9 cellular contexts compared by ENCODE assay signal in the genomic region with DNA sequence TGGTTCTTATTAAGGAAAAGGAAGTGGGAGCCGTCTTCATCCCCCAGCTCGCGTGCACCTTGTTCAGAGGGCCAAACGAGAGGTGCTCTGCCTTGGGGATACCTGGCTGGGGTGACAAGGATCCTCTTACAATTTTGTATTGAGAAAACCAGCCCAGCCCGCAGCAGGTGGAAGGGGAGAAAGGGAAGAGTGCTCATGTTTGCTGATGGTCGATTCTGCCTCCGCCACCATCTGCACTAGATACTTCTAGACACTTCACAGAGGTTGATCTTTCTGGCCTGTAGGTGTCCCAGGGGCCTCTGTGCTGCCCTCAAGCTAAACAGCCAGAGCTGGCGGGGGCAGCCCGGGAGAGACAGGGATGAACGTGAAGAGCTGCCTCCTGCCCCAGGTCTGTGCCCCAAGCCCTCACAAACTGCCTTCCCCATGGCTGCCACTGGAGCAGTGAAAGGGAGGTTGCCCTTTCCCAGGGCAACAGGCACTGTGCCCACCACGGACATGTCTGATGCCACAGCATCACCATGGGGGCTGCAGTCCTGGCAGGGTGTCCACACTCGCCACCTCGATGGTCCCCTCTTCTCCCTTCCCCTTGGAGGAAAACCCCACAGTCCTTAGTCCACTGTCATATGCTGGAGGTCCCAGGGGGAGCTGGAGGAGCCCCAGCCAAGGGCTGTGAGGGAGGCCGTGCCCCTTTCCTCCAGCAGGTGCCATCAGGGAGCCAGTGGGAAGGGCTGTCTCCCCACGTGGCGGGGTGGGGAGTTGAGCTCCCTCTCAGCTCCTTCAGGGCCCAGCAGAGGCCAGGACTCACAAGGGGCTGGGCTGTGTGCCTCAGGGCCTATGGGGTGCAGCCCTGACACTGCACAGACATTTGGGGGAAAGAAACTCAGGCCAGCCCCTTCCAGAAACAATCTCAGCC. TPM values are rescaled to one million over a fixed set of nuclear protein-coding genes. Genes with fewer than 3 reads are reported as not detected.
A peak's percentile ranks its signal among the peaks of the same experiment; 100 is the strongest.
DNase-seq lines count a peak whose midpoint lies in the region; ATAC-seq, FAIRE-seq and TF ChIP-seq lines count a peak whose summit lies in the region.
"Had no signal": no experiment of that assay in that cellular context is flagged by ENCODE, and none has a peak within 500 bp of the region (broad histone marks: within the 10 kb centered on the region; RNA-seq: fewer than 3 reads in every experiment).

No MANE protein-coding gene starts in this region.

- intact Hi-C loops in sigmoid colon (cut with DNase I), result loop anchor here (5.0 kb wide), 1 partner anchor 191 kb away; no protein-coding TSS in a partner anchor

- no peaks in the 10 kb centered on the region for H3K27me3 Mint-ChIP-seq in T-helper 17 cell

- H3K9me3 ChIP-seq in T-helper 17 cell (ENCODE audit: control insufficient read depth, low read length, poor library complexity, severe bottlenecking) (no peaks in the 10 kb centered on the region), keratinocyte (ENCODE audit: control insufficient read depth, low read depth, low read length) (no peaks in the 10 kb centered on the region), sigmoid colon (no peaks in the 10 kb centered on the region), right atrium auricular region (no peaks in the 10 kb centered on the region)

- peaks cover 6% of the 10 kb centered on the region for H3K79me2 ChIP-seq in keratinocyte (ENCODE audit: control insufficient read depth, insufficient read depth, low read length)

- no peak overlapping the region for H3K4me2 ChIP-seq in keratinocyte (ENCODE audit: control insufficient read depth, extremely low read depth, insufficient read depth, low read depth, low read length)
- H3K4me2 ChIP-seq: KMS-11 had no signal

- H3K27me3 ChIP-seq in BJ (ENCODE audit: control insufficient read depth, insufficient read depth, low read length) (no peaks in the 10 kb centered on the region), H7 (ENCODE audit: control insufficient read depth, insufficient read depth, low read length) (no peaks in the 10 kb centered on the region), keratinocyte (ENCODE audit: control insufficient read depth, extremely low read depth, insufficient read depth, low read length) (no peaks in the 10 kb centered on the region), sigmoid colon (no peaks in the 10 kb centered on the region), right atrium auricular region (no peaks in the 10 kb centered on the region)

- H3K4me1 Mint-ChIP-seq in T-helper 17 cell, result peaks cover 7% of the 10 kb centered on the region

- TF ChIP-seq CTCF in BJ (IDR thresholded peaks at IDR 0.05; ENCODE audit: insufficient read depth, low read depth, low read length) (peak; percentile 42), keratinocyte (optimal IDR thresholded peaks at IDR 0.05 in 1 of 3, IDR thresholded peaks at IDR 0.05 in 1 of 3, conservative IDR thresholded peaks at IDR 0.05 in 1 of 3; ENCODE audit: extremely low read depth in 1 of 3, insufficient read depth in 2 of 3, low read length in 3 of 3) (peak; percentile 14 to 39 (median 23)), sigmoid colon (IDR thresholded peaks at IDR 0.05) (no peak), right atrium auricular region (IDR thresholded peaks at IDR 0.05) (no peak)

- FAIRE-seq in keratinocyte (lab: Jason Lieb, UNC), result no peak

- H3K4me3 ChIP-seq in BJ (ENCODE audit: low read depth, low read length) (no peak overlapping the region), H7 (ENCODE audit: insufficient read depth, low read depth, low read length) (no peak overlapping the region), keratinocyte (ENCODE audit: control insufficient read depth in 2 of 3, extremely low read depth in 1 of 3, insufficient read depth in 2 of 3, low read depth in 1 of 3, low read length in 3 of 3) (no peak overlapping the region), sigmoid colon (no peak overlapping the region), right atrium auricular region (no peak overlapping the region)

- WGBS in sigmoid colon, 2 donors, result 78 to 79% methylated on average over 16 of the region's 16 CpGs

- H2AFZ ChIP-seq in keratinocyte (ENCODE audit: control insufficient read depth, low read length), result no peak overlapping the region

- POLR2A ChIA-PET in BJ (lab: Charles Lee), result interaction anchor here (0.5 kb wide), 1 partner anchor 313 kb away, joined by 3 read pairs; no protein-coding TSS in a partner anchor

- peak overlapping the region; percentile 56 for H3K27ac Mint-ChIP-seq in T-helper 17 cell

- H3K9ac ChIP-seq in keratinocyte (ENCODE audit: control insufficient read depth, extremely low read depth, insufficient read depth, low read length), result no peak overlapping the region
- H3K9ac ChIP-seq: KMS-11 had no signal

- H3K9me1 ChIP-seq in keratinocyte (ENCODE audit: control insufficient read depth, extremely low read depth, insufficient read depth, low read length), result peaks cover 2% of the 10 kb centered on the region

- ATAC-seq in T-helper 17 cell (no peak), HG03520 (IDR thresholded peaks at IDR 0.05; ENCODE audit: unreplicated experiment) (no peak), HG03159 (IDR thresholded peaks at IDR 0.05; ENCODE audit: unreplicated experiment) (no peak)

- dilution Hi-C loops in keratinocyte (cut with MboI; ENCODE audit: extremely low pct_ligation_motif_present, low sequenced_read_pairs), result no loop called here

- CTCF ChIA-PET in BJ (lab: Yijun Ruan, JAX), result interaction anchor here (0.6 to 17.9 kb wide), 11 partner anchors 16 to 189 kb away, joined by 3 to 382 read pairs (median 4); partner anchors contain the start of genes THRAP3 and TRAPPC3

- no peak for TF ChIP-seq POLR2A in sigmoid colon (IDR thresholded peaks at IDR 0.05)

- DNase-seq in BJ (ENCODE audit: low read depth), result no peak
- DNase-seq in H7, result peak; percentile 93
- DNase-seq in T-helper 17 cell, result no peak
- DNase-seq in keratinocyte (ENCODE audit: low read depth, low spot score), result no peak
- DNase-seq in sigmoid colon, result no peak
- DNase-seq in right atrium auricular region (ENCODE audit: low spot score), result no peak

- peaks cover 3% of the 10 kb centered on the region for H3K4me1 ChIP-seq in keratinocyte (ENCODE audit: control insufficient read depth, extremely low read depth, insufficient read depth, low read length)
- peaks cover 0 to 11% (median 7%) of the 10 kb centered on the region in 4 donors for H3K4me1 ChIP-seq in sigmoid colon
- peaks cover 0 to 12% of the 10 kb centered on the region in 2 donors for H3K4me1 ChIP-seq in right atrium auricular region

- no peaks in the 10 kb centered on the region for H3K36me3 Mint-ChIP-seq in T-helper 17 cell (ENCODE audit: low read depth)

- H3K27ac ChIP-seq in keratinocyte (ENCODE audit: control insufficient read depth, insufficient read depth, low read length), result no peak overlapping the region
- H3K27ac ChIP-seq in sigmoid colon, result no peak overlapping the region
- no peak overlapping the region for H3K27ac ChIP-seq in right atrium auricular region
- H3K27ac ChIP-seq: KMS-11 had no signal

- H4K20me1 ChIP-seq in keratinocyte (ENCODE audit: control insufficient read depth, extremely low read depth, insufficient read depth, low read length), result no peaks in the 10 kb centered on the region

- TF ChIP-seq EP300 in sigmoid colon (IDR thresholded peaks at IDR 0.05), result no peak

- no peak overlapping the region for H3K4me3 Mint-ChIP-seq in T-helper 17 cell

- H3K36me3 ChIP-seq in BJ (ENCODE audit: control insufficient read depth, insufficient read depth, low read length), result peaks cover 27% of the 10 kb centered on the region
- H3K36me3 ChIP-seq in H7 (replicated peaks; ENCODE audit: control insufficient read depth, insufficient read depth, low read length), result peaks cover 30% of the 10 kb centered on the region
- H3K36me3 ChIP-seq in keratinocyte (ENCODE audit: control insufficient read depth in 2 of 2, extremely low read depth in 1 of 2, insufficient read depth in 2 of 2, low read length in 2 of 2), result peaks cover 28 to 36% of the 10 kb centered on the region in 2 experiments
- H3K36me3 ChIP-seq in sigmoid colon, result peaks cover 12 to 47% (median 27%) of the 10 kb centered on the region in 4 donors
- H3K36me3 ChIP-seq in right atrium auricular region, result peaks cover 28% of the 10 kb centered on the region

RNA-seq across cellular contexts. Expression of gene ADPRS, which starts 8.1 kb away (rescaled TPM):
- 30.0 and 46.4 TPM in 2 replicates for polyA plus RNA-seq in BJ (2011; rRNA removed)
- polyA minus RNA-seq in BJ (2011; rRNA and poly(A)+ RNA removed), result 13.2 and 20.0 TPM in 2 replicates
- total RNA-seq in H7 (2014; rRNA removed; shearing (Covaris generic)), result 112 and 116 TPM in 2 replicates
- total RNA-seq in T-helper 17 cell, result 10 to 100 TPM; 17.0 to 21.2 TPM
- 33.1 to 47.6 TPM (median 42.6 TPM) in 3 replicates for polyA plus RNA-seq in keratinocyte
- polyA plus RNA-seq in keratinocyte (2011; ENCODE audit: low read depth), result 15.2 TPM
- 30.2 and 35.9 TPM in 2 replicates for polyA plus RNA-seq in keratinocyte (2011; cell fraction: cytosol; rRNA removed)
- 33.6 and 38.0 TPM in 2 replicates for polyA plus RNA-seq in keratinocyte (2011; cell fraction: nucleus; rRNA removed)
- 32.2 and 40.8 TPM in 2 replicates for polyA plus RNA-seq in keratinocyte (2012; ENCODE audit: low replicate concordance)
- polyA minus RNA-seq in keratinocyte, result 20.9 to 33.1 TPM (median 30.5 TPM) in 3 replicates
- polyA minus RNA-seq in keratinocyte (2011; cell fraction: cytosol; rRNA and poly(A)+ RNA removed), result 25.3 TPM
- polyA minus RNA-seq in keratinocyte (2011; cell fraction: nucleus; rRNA and poly(A)+ RNA removed), result 12.9 and 13.8 TPM in 2 replicates
- 10 to 100 TPM; 24.3 to 49.6 (median 37.0) TPM for total RNA-seq in sigmoid colon
- polyA plus RNA-seq in sigmoid colon, result 10 to 100 TPM; 21.6 to 30.0 (median 29.6) TPM
- 10 to 100 TPM; 24.3 to 25.6 TPM for total RNA-seq in right atrium auricular region

RNA-seq across cellular contexts. Expression of gene TEKT2, which starts 12.9 kb away (rescaled TPM):
- polyA plus RNA-seq in BJ (2011; rRNA removed), result 0.10 and 0.16 TPM in 2 replicates
- polyA minus RNA-seq in BJ (2011; rRNA and poly(A)+ RNA removed), result not detected in 2 replicates
- total RNA-seq in H7 (2014; rRNA removed; shearing (Covaris generic)), result 1.0 and 1.2 TPM in 2 replicates
- total RNA-seq in T-helper 17 cell, result under 1 TPM; 0.29 to 0.30 TPM
- polyA plus RNA-seq in keratinocyte, result 0.02 to 0.13 TPM (median 0.03 TPM) in 3 replicates
- polyA plus RNA-seq in keratinocyte (2011; ENCODE audit: low read depth), result not detected
- 0.06 TPM in 1 of 2 replicates, not detected in the other for polyA plus RNA-seq in keratinocyte (2011; cell fraction: cytosol; rRNA removed)
- 0.14 and 0.33 TPM in 2 replicates for polyA plus RNA-seq in keratinocyte (2011; cell fraction: nucleus; rRNA removed)
- polyA plus RNA-seq in keratinocyte (2012; ENCODE audit: low replicate concordance), result 0.14 TPM in 1 of 2 replicates, not detected in the other
- 0.29 TPM in 1 of 3 replicates, not detected in the others for polyA minus RNA-seq in keratinocyte
- polyA minus RNA-seq in keratinocyte (2011; cell fraction: cytosol; rRNA and poly(A)+ RNA removed), result not detected
- not detected in 2 replicates for polyA minus RNA-seq in keratinocyte (2011; cell fraction: nucleus; rRNA and poly(A)+ RNA removed)
- under 1 TPM in 1 of 4 donors, not detected in 3; 0.33 TPM for total RNA-seq in sigmoid colon
- under 1 TPM in 1 of 3 donors, not detected in 2; 0.19 TPM for polyA plus RNA-seq in sigmoid colon
- total RNA-seq in right atrium auricular region, result under 1 TPM in 1 of 2 donors, not detected in 1; 0.41 TPM

RNA-seq across cellular contexts. Expression of gene COL8A2, which starts 28.3 kb away (rescaled TPM):
- polyA plus RNA-seq in BJ (2011; rRNA removed) (6.0 and 6.8 TPM in 2 replicates), keratinocyte (0.09 to 0.28 TPM (median 0.23 TPM) in 3 replicates), sigmoid colon (1 to 10 TPM in 2 of 3 donors, under 1 TPM in 1; 0.60 to 3.2 (median 2.4) TPM)
- 2.6 and 6.4 TPM in 2 replicates for polyA minus RNA-seq in BJ (2011; rRNA and poly(A)+ RNA removed)
- 1.6 TPM in 2 replicates for total RNA-seq in H7 (2014; rRNA removed; shearing (Covaris generic))
- total RNA-seq in T-helper 17 cell (under 1 TPM in 1 of 2 donors, not detected in 1; 0.25 TPM), sigmoid colon (10 to 100 TPM in 1 of 4 donors, 1 to 10 TPM in 3; 1.8 to 13.0 (median 4.3) TPM), right atrium auricular region (1 to 10 TPM; 3.5 to 4.5 TPM)
- polyA plus RNA-seq in keratinocyte (2011; ENCODE audit: low read depth), result 0.06 TPM
- 0.05 and 0.06 TPM in 2 replicates for polyA plus RNA-seq in keratinocyte (2011; cell fraction: cytosol; rRNA removed)
- polyA plus RNA-seq in keratinocyte (2011; cell fraction: nucleus; rRNA removed), result 0.38 and 0.63 TPM in 2 replicates
- 0.18 and 0.39 TPM in 2 replicates for polyA plus RNA-seq in keratinocyte (2012; ENCODE audit: low replicate concordance)
- polyA minus RNA-seq in keratinocyte, result 0.06 to 1.1 TPM (median 0.30 TPM) in 3 replicates
- not detected for polyA minus RNA-seq in keratinocyte (2011; cell fraction: cytosol; rRNA and poly(A)+ RNA removed)
- polyA minus RNA-seq in keratinocyte (2011; cell fraction: nucleus; rRNA and poly(A)+ RNA removed), result 0.53 and 0.54 TPM in 2 replicates

RNA-seq across cellular contexts. Expression of gene TRAPPC3, which starts 52.5 kb away (rescaled TPM):
- polyA plus RNA-seq in BJ (2011; rRNA removed) (65.4 and 95.8 TPM in 2 replicates), keratinocyte (145 to 173 TPM (median 169 TPM) in 3 replicates), sigmoid colon (100 to 1,000 TPM in 1 of 3 donors, 10 to 100 TPM in 2; 75.1 to 102 (median 80.9) TPM)
- polyA minus RNA-seq in BJ (2011; rRNA and poly(A)+ RNA removed), result 13.6 and 19.6 TPM in 2 replicates
- total RNA-seq in H7 (2014; rRNA removed; shearing (Covaris generic)), result 97.3 and 111 TPM in 2 replicates
- total RNA-seq in T-helper 17 cell (10 to 100 TPM; 35.0 to 37.8 TPM), sigmoid colon (100 to 1,000 TPM; 108 to 177 (median 129) TPM), right atrium auricular region (10 to 100 TPM; 62.0 to 81.6 TPM)
- polyA plus RNA-seq in keratinocyte (2011; ENCODE audit: low read depth), result 97.0 TPM
- polyA plus RNA-seq in keratinocyte (2011; cell fraction: cytosol; rRNA removed), result 145 and 218 TPM in 2 replicates
- 115 TPM in 2 replicates for polyA plus RNA-seq in keratinocyte (2011; cell fraction: nucleus; rRNA removed)
- polyA plus RNA-seq in keratinocyte (2012; ENCODE audit: low replicate concordance), result 105 and 147 TPM in 2 replicates
- polyA minus RNA-seq in keratinocyte, result 18.6 to 56.0 TPM (median 55.2 TPM) in 3 replicates
- 210 TPM for polyA minus RNA-seq in keratinocyte (2011; cell fraction: cytosol; rRNA and poly(A)+ RNA removed)
- 24.0 and 30.9 TPM in 2 replicates for polyA minus RNA-seq in keratinocyte (2011; cell fraction: nucleus; rRNA and poly(A)+ RNA removed)

RNA-seq across cellular contexts. Expression of gene MAP7D1, which starts 59.2 kb away (rescaled TPM):
- polyA plus RNA-seq in BJ (2011; rRNA removed) (20.7 and 33.7 TPM in 2 replicates), keratinocyte (75.0 to 168 TPM (median 84.4 TPM) in 3 replicates), sigmoid colon (10 to 100 TPM; 31.8 to 60.9 (median 57.1) TPM)
- polyA minus RNA-seq in BJ (2011; rRNA and poly(A)+ RNA removed), result 31.7 and 38.6 TPM in 2 replicates
- total RNA-seq in H7 (2014; rRNA removed; shearing (Covaris generic)), result 146 TPM in 2 replicates
- total RNA-seq in T-helper 17 cell (100 to 1,000 TPM; 173 to 175 TPM), sigmoid colon (100 to 1,000 TPM; 104 to 226 (median 129) TPM), right atrium auricular region (100 to 1,000 TPM; 353 to 356 TPM)
- polyA plus RNA-seq in keratinocyte (2011; ENCODE audit: low read depth), result 232 TPM
- 78.2 and 125 TPM in 2 replicates for polyA plus RNA-seq in keratinocyte (2011; cell fraction: cytosol; rRNA removed)
- polyA plus RNA-seq in keratinocyte (2011; cell fraction: nucleus; rRNA removed), result 171 and 172 TPM in 2 replicates
- polyA plus RNA-seq in keratinocyte (2012; ENCODE audit: low replicate concordance), result 165 and 219 TPM in 2 replicates
- 61.2 to 253 TPM (median 62.4 TPM) in 3 replicates for polyA minus RNA-seq in keratinocyte
- polyA minus RNA-seq in keratinocyte (2011; cell fraction: cytosol; rRNA and poly(A)+ RNA removed), result 213 TPM
- 86.6 and 113 TPM in 2 replicates for polyA minus RNA-seq in keratinocyte (2011; cell fraction: nucleus; rRNA and poly(A)+ RNA removed)

Comparison
In these comparisons a context has a peak if more than half of its experiments do, and no peak if none do; other contexts are left out.
1. CTCF ChIP-seq: peak in BJ (single experiment) and keratinocyte (3 of 3); none in sigmoid colon (0 of 4) and right atrium auricular region (0 of 2).